Comparison of ENCODE assay signal across 8 cellular contexts in genomic region chr12:100266163-100266801, GRCh38. TPM values are rescaled to one million over a fixed set of nuclear protein-coding genes. Genes with fewer than 3 reads are reported as not detected.
A peak's percentile ranks its signal among the peaks of the same experiment; 100 is the strongest.
DNase-seq lines count a peak whose midpoint lies in the region; ATAC-seq, FAIRE-seq and TF ChIP-seq lines count a peak whose summit lies in the region.

No MANE protein-coding gene starts in this region.

- peak overlapping the region; percentile 79 for H3K27ac ChIP-seq in SK-N-MC

- FAIRE-seq in frontal cortex (lab: Jason Lieb, UNC), result no peak

- peaks cover 29% of the 10 kb centered on the region for H3K4me1 Mint-ChIP-seq in activated CD4-positive, alpha-beta T cell treated with anti-CD3 and anti-CD28 coated beads, Interleukin-2, amount 10 ng/mL, durations not matched to agents 7 days and 5 days
- peaks cover 26% of the 10 kb centered on the region for H3K4me1 Mint-ChIP-seq in stimulated activated effector memory CD8-positive, alpha-beta T cell treated with anti-CD3 and anti-CD28 coated beads, Interleukin-12 subunit alpha, Interleukin-12 subunit beta, amount 100 ng/mL, for 72 hours

- peak; percentile 4 for ATAC-seq in HG02840 (IDR thresholded peaks at IDR 0.05; ENCODE audit: low FRiP score, unreplicated experiment)
- peak; percentile 3 for ATAC-seq in stimulated activated effector memory CD8-positive, alpha-beta T cell treated with anti-CD3 and anti-CD28 coated beads, Interleukin-12 subunit alpha, Interleukin-12 subunit beta, amount 100 ng/mL, for 72 hours

- CTCF ChIA-PET in activated CD4-positive, alpha-beta T cell treated with anti-CD3 and anti-CD28 coated beads, Interleukin-2, amount 10 ng/mL, durations not matched to agents 7 days and 5 days (lab: Charles Lee), result interaction anchor here (1.4 to 3.7 kb wide), 2 partner anchors 10 to 11 kb away, joined by 6 to 12 read pairs; no protein-coding TSS in a partner anchor

- peak overlapping the region; percentile 90 for H3K4me3 Mint-ChIP-seq in activated CD4-positive, alpha-beta T cell treated with anti-CD3 and anti-CD28 coated beads, Interleukin-2, amount 10 ng/mL, durations not matched to agents 7 days and 5 days
- H3K4me3 Mint-ChIP-seq in stimulated activated effector memory CD8-positive, alpha-beta T cell treated with anti-CD3 and anti-CD28 coated beads, Interleukin-12 subunit alpha, Interleukin-12 subunit beta, amount 100 ng/mL, for 72 hours, result peak overlapping the region; percentile 99

- POLR2A ChIA-PET in activated CD4-positive, alpha-beta T cell treated with anti-CD3 and anti-CD28 coated beads, Interleukin-2, amount 10 ng/mL, durations not matched to agents 7 days and 5 days (lab: Charles Lee), result interaction anchor here (0.6 kb wide), 1 partner anchor 61 kb away, joined by 4 read pairs; no protein-coding TSS in a partner anchor

- H3K9ac ChIP-seq in SK-N-MC (ENCODE audit: insufficient read length), result peak overlapping the region; percentile 92

- no peaks in the 10 kb centered on the region for H3K9me3 ChIP-seq in SK-N-MC (ENCODE audit: low read depth, low read length)

- H3K36me3 Mint-ChIP-seq in activated CD4-positive, alpha-beta T cell treated with anti-CD3 and anti-CD28 coated beads, Interleukin-2, amount 10 ng/mL, durations not matched to agents 7 days and 5 days (ENCODE audit: low read depth), result no peaks in the 10 kb centered on the region
- H3K36me3 Mint-ChIP-seq in stimulated activated effector memory CD8-positive, alpha-beta T cell treated with anti-CD3 and anti-CD28 coated beads, Interleukin-12 subunit alpha, Interleukin-12 subunit beta, amount 100 ng/mL, for 72 hours, result no peaks in the 10 kb centered on the region

- H3K4me3 ChIP-seq in SK-N-MC (peak overlapping the region; percentile 81), foreskin fibroblast (ENCODE audit: low read depth in 1 of 2, low read length in 2 of 2) (peak overlapping the region; percentile 76 to 92)

- H3K27me3 Mint-ChIP-seq in activated CD4-positive, alpha-beta T cell treated with anti-CD3 and anti-CD28 coated beads, Interleukin-2, amount 10 ng/mL, durations not matched to agents 7 days and 5 days, result no peaks in the 10 kb centered on the region

- no peaks in the 10 kb centered on the region for H3K36me3 ChIP-seq in SK-N-MC (ENCODE audit: insufficient read depth, low read length)

- H3K27ac Mint-ChIP-seq in activated CD4-positive, alpha-beta T cell treated with anti-CD3 and anti-CD28 coated beads, Interleukin-2, amount 10 ng/mL, durations not matched to agents 7 days and 5 days, result peak overlapping the region; percentile 96
- peak overlapping the region; percentile 98 for H3K27ac Mint-ChIP-seq in stimulated activated effector memory CD8-positive, alpha-beta T cell treated with anti-CD3 and anti-CD28 coated beads, Interleukin-12 subunit alpha, Interleukin-12 subunit beta, amount 100 ng/mL, for 72 hours

- TF ChIP-seq CTCF in foreskin fibroblast (IDR thresholded peaks at IDR 0.05; ENCODE audit: low read depth, low read length), result no peak

- no peak for DNase-seq in activated CD4-positive, alpha-beta T cell treated with anti-CD3 and anti-CD28 coated beads, Interleukin-2, amount 10 ng/mL, durations not matched to agents 7 days and 5 days
- DNase-seq in activated CD4-positive, alpha-beta T cell treated with anti-CD3 and anti-CD28 coated beads for 1 hour, result no peak
- DNase-seq in SK-N-MC (ENCODE audit: low read depth, low spot score), result no peak
- peak in 1 of 2 donors; percentile 23 for DNase-seq in foreskin fibroblast
- DNase-seq in stimulated activated effector memory CD8-positive, alpha-beta T cell treated with anti-CD3 and anti-CD28 coated beads, Interleukin-12 subunit alpha, Interleukin-12 subunit beta, amount 100 ng/mL, for 72 hours (ENCODE audit: low spot score in 2 of 2), result no peak
- DNase-seq in NCI-H2081 treated with DMSO at 0.1 percent for 48 hours (lab: John Stamatoyannopoulos, UW), result no peak
- no peak for DNase-seq in frontal cortex (ENCODE audit: low spot score in 2 of 2)

- H3K9me3 Mint-ChIP-seq in activated CD4-positive, alpha-beta T cell treated with anti-CD3 and anti-CD28 coated beads, Interleukin-2, amount 10 ng/mL, durations not matched to agents 7 days and 5 days, result no peaks in the 10 kb centered on the region
- no peaks in the 10 kb centered on the region for H3K9me3 Mint-ChIP-seq in stimulated activated effector memory CD8-positive, alpha-beta T cell treated with anti-CD3 and anti-CD28 coated beads, Interleukin-12 subunit alpha, Interleukin-12 subunit beta, amount 100 ng/mL, for 72 hours

RNA-seq across cellular contexts. Expression of gene DEPDC4, which starts 0.6 kb away (rescaled TPM):
- 1 to 10 TPM; 1.4 to 2.1 TPM for total RNA-seq in activated CD4-positive, alpha-beta T cell treated with anti-CD3 and anti-CD28 coated beads, Interleukin-2, amount 10 ng/mL, durations not matched to agents 7 days and 5 days
- total RNA-seq in frontal cortex, result 2.4 TPM

RNA-seq across cellular contexts. Expression of gene SCYL2, which starts 0.7 kb away (rescaled TPM):
- total RNA-seq in activated CD4-positive, alpha-beta T cell treated with anti-CD3 and anti-CD28 coated beads, Interleukin-2, amount 10 ng/mL, durations not matched to agents 7 days and 5 days, result 10 to 100 TPM; 32.1 to 33.3 TPM
- total RNA-seq in frontal cortex, result 110 TPM
